12 cellular contexts compared by ENCODE assay signal in the genomic region with DNA sequence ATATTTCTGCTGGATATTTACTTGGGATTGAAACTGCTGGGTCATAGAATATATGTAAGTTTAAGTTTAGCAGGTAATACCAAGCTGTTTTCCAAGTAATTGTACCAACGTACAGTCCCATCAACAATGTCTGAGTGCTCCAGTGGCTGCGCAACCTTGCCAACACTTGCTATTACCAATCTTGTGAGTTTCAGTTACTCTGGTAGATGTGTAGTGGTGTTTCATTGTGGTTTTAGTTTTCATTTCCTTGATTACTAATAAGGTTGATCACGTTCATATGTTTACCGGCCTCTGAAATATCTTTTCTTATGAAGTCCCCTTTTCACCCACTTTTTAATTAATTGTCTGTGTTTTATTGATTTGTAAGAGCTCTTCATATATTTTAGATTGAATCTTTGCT.
DNase-seq lines count a peak whose midpoint lies in the region; ATAC-seq and TF ChIP-seq lines count a peak whose summit lies in the region.
"Had no signal": no experiment of that assay in that cellular context is flagged by ENCODE, and none has a peak within 500 bp of the region (broad histone marks: within the 10 kb centered on the region; RNA-seq: fewer than 3 reads in every experiment).

No MANE protein-coding gene starts in this region.

- H3K27me3 ChIP-seq in endodermal cell (ENCODE audit: control insufficient read depth, insufficient read depth, low read length, poor library complexity, severe bottlenecking) (peaks cover 8% of the 10 kb centered on the region), SK-N-SH (ENCODE audit: insufficient read depth) (no peaks in the 10 kb centered on the region)
- H3K27me3 ChIP-seq: dorsolateral prefrontal cortex, heart left ventricle had no signal

- no peaks in the 10 kb centered on the region for H3K36me3 Mint-ChIP-seq in endodermal cell (ENCODE audit: low read depth)

- no peak for DNase-seq in stimulated activated naive CD8-positive, alpha-beta T cell treated with anti-CD3 and anti-CD28 coated beads, Interleukin-15, amount 100 ng/mL, for 72 hours
- no peak for DNase-seq in stimulated activated naive CD8-positive, alpha-beta T cell treated with anti-CD3 and anti-CD28 coated beads, Interleukin-15, Interleukin-2, amounts not matched to agents 100 U/mL and 50 U/mL, for 24 hours
- no peak for DNase-seq in NCI-H446 (lab: John Stamatoyannopoulos, UW)
- DNase-seq in endodermal cell = no peak
- DNase-seq in SK-N-SH = no peak
- DNase-seq in activated CD4-positive, alpha-beta T cell treated with anti-CD3 and anti-CD28 coated beads, Interleukin-2, amount 50 U/mL, for 4 hours = no peak
- DNase-seq: ACHN, dorsolateral prefrontal cortex, heart left ventricle, left ventricle myocardium superior had no signal

- no peak overlapping the region for H3K4me3 Mint-ChIP-seq in stimulated activated naive CD8-positive, alpha-beta T cell treated with anti-CD3 and anti-CD28 coated beads, Interleukin-15, amount 100 ng/mL, for 72 hours
- no peak overlapping the region for H3K4me3 Mint-ChIP-seq in endodermal cell

- no peaks in the 10 kb centered on the region for H3F3A ChIP-seq in SK-N-SH (replicated peaks; ENCODE audit: insufficient read depth)

- peaks cover 6% of the 10 kb centered on the region for H3K27me3 Mint-ChIP-seq in stimulated activated naive CD8-positive, alpha-beta T cell treated with anti-CD3 and anti-CD28 coated beads, Interleukin-15, amount 100 ng/mL, for 72 hours
- peaks cover 10% of the 10 kb centered on the region for H3K27me3 Mint-ChIP-seq in endodermal cell (ENCODE audit: insufficient read depth)

- CTCF ChIA-PET in SK-N-SH (lab: Yijun Ruan, JAX) = no interaction called here

- no peak for TF ChIP-seq EP300 in SK-N-SH (IDR thresholded peaks at IDR 0.05; ENCODE audit: borderline replicate concordance in 1 of 2, low read depth in 1 of 2, low read length in 1 of 2)

- H3K79me2 ChIP-seq in SK-N-SH (ENCODE audit: insufficient read depth) = no peaks in the 10 kb centered on the region

- no peak overlapping the region for H3K27ac ChIP-seq in endodermal cell (ENCODE audit: low read depth, low read length)
- H3K27ac ChIP-seq in SK-N-SH (ENCODE audit: low read depth in 2 of 2, low read length in 1 of 2) = no peak overlapping the region
- H3K27ac ChIP-seq: dorsolateral prefrontal cortex, heart left ventricle had no signal

- no peak for TF ChIP-seq RAD21 in SK-N-SH (IDR thresholded peaks at IDR 0.05; ENCODE audit: low read length)

- no peak overlapping the region for H3K9ac ChIP-seq in endodermal cell (ENCODE audit: extremely low read depth, low read length, poor library complexity, severe bottlenecking)
- H3K9ac ChIP-seq in SK-N-SH = no peak overlapping the region

- H3K9me3 Mint-ChIP-seq in stimulated activated naive CD8-positive, alpha-beta T cell treated with anti-CD3 and anti-CD28 coated beads, Interleukin-15, amount 100 ng/mL, for 72 hours = peaks cover 0 to 8% of the 10 kb centered on the region in 2 donors
- peaks cover 12% of the 10 kb centered on the region for H3K9me3 Mint-ChIP-seq in endodermal cell

- TF ChIP-seq CTCF in endodermal cell (conservative IDR thresholded peaks at IDR 0.05) (no peak), SK-N-SH (IDR thresholded peaks at IDR 0.05) (no peak)

- ATAC-seq in stimulated activated naive CD8-positive, alpha-beta T cell treated with anti-CD3 and anti-CD28 coated beads, Interleukin-15, amount 100 ng/mL, for 72 hours = peak; percentile 53
- no peak for ATAC-seq in stimulated activated naive CD8-positive, alpha-beta T cell treated with anti-CD3 and anti-CD28 coated beads, Interleukin-15, Interleukin-2, amounts not matched to agents 100 U/mL and 50 U/mL, for 24 hours
- ATAC-seq in GM21786 (IDR thresholded peaks at IDR 0.05; ENCODE audit: unreplicated experiment) (peak; percentile 70), HG03196 (IDR thresholded peaks at IDR 0.05; ENCODE audit: unreplicated experiment) (peak; percentile 71)
- ATAC-seq: heart left ventricle, left ventricle myocardium superior had no signal

- H3K4me2 ChIP-seq in SK-N-SH = no peak overlapping the region

- 98 to 100% methylated on average over 2 of the region's 4 CpGs for WGBS in endodermal cell (ENCODE audit: insufficient coverage in 1 of 2, insufficient read length in 1 of 2), 2 experiments
- 73% methylated on average over 4 of the region's 4 CpGs for WGBS in SK-N-SH (ENCODE audit: low lambda C conversion rate)

- POLR2A ChIA-PET in SK-N-SH (lab: Yijun Ruan, JAX) = no interaction called here

- H3K4me3 ChIP-seq in endodermal cell (ENCODE audit: low read length) (no peak overlapping the region), SK-N-SH (ENCODE audit: low read depth in 2 of 2, low read length in 1 of 2) (no peak overlapping the region)
- H3K4me3 ChIP-seq: dorsolateral prefrontal cortex, heart left ventricle had no signal

- no peaks in the 10 kb centered on the region for H3K4me1 ChIP-seq in endodermal cell (ENCODE audit: control insufficient read depth, insufficient read depth, low read length)
- peaks cover 0 to 9% of the 10 kb centered on the region in 2 experiments; a peak in 1 of 4 replicates for H3K4me1 ChIP-seq in SK-N-SH (ENCODE audit: control insufficient read depth in 1 of 2, insufficient read depth in 2 of 2, low read depth in 1 of 2, low read length in 1 of 2)

- H3K9me3 ChIP-seq in endodermal cell (ENCODE audit: control insufficient read depth, low read length) (no peaks in the 10 kb centered on the region), SK-N-SH (no peaks in the 10 kb centered on the region)
- H3K9me3 ChIP-seq: heart left ventricle had no signal

- H2AFZ ChIP-seq in SK-N-SH (ENCODE audit: low read depth) = no peak overlapping the region

- H3K9me2 ChIP-seq in SK-N-SH = no peaks in the 10 kb centered on the region

- no peaks in the 10 kb centered on the region for H3K36me3 ChIP-seq in endodermal cell (ENCODE audit: control insufficient read depth, insufficient read depth, low read length)
- H3K36me3 ChIP-seq in SK-N-SH (replicated peaks in 1 of 2; ENCODE audit: control insufficient read depth in 1 of 2, insufficient read depth in 2 of 2, low read length in 1 of 2) = no peaks in the 10 kb centered on the region
- H3K36me3 ChIP-seq: heart left ventricle had no signal

- H3K27ac Mint-ChIP-seq in stimulated activated naive CD8-positive, alpha-beta T cell treated with anti-CD3 and anti-CD28 coated beads, Interleukin-15, amount 100 ng/mL, for 72 hours = no peak overlapping the region
- H3K27ac Mint-ChIP-seq in endodermal cell = no peak overlapping the region

- H3K4me1 Mint-ChIP-seq in stimulated activated naive CD8-positive, alpha-beta T cell treated with anti-CD3 and anti-CD28 coated beads, Interleukin-15, amount 100 ng/mL, for 72 hours = no peaks in the 10 kb centered on the region
- H3K4me1 Mint-ChIP-seq in endodermal cell = peaks cover 10% of the 10 kb centered on the region

- H4K20me1 ChIP-seq in SK-N-SH (ENCODE audit: insufficient read depth) = no peaks in the 10 kb centered on the region

TF ChIP-seq in SK-N-SH, 30 proteins besides CTCF, POLR2A, EP300 and RAD21:
- no peak for TF ChIP-seq YY1 (IDR thresholded peaks at IDR 0.05; ENCODE audit: low read depth)
- TF ChIP-seq NFIC (IDR thresholded peaks at IDR 0.05; ENCODE audit: borderline replicate concordance) = no peak
- no peak for TF ChIP-seq IRF3 (IDR thresholded peaks at IDR 0.05; ENCODE audit: low read depth, low read length)
- TF ChIP-seq USF2 (IDR thresholded peaks at IDR 0.05; ENCODE audit: borderline replicate concordance, low read depth, low read length) = no peak
- TF ChIP-seq USF1 (IDR thresholded peaks at IDR 0.05; ENCODE audit: borderline replicate concordance, low read depth) = no peak
- TF ChIP-seq TEAD4 (IDR thresholded peaks at IDR 0.05; ENCODE audit: borderline replicate concordance, insufficient read depth) = no peak
- TF ChIP-seq SIN3A (IDR thresholded peaks at IDR 0.05; ENCODE audit: borderline replicate concordance, low read depth, low read length) = no peak
- TF ChIP-seq MXI1 (IDR thresholded peaks at IDR 0.05; ENCODE audit: low read depth, low read length) = no peak
- no peak for TF ChIP-seq RCOR1 (IDR thresholded peaks at IDR 0.05; ENCODE audit: low read length)
